ENCODE assay signal across 8 cellular contexts in genomic region chr1:39902121-39902807, GRCh38. TPM values are rescaled to one million over a fixed set of nuclear protein-coding genes. Genes with fewer than 3 reads are reported as not detected.
DNase-seq lines count a peak whose midpoint lies in the region; ATAC-seq and TF ChIP-seq lines count a peak whose summit lies in the region.

No MANE protein-coding gene starts in this region.

- peaks cover 52% of the 10 kb centered on the region for H3K27me3 Mint-ChIP-seq in Calu3 (ENCODE audit: unreplicated experiment)
- peaks cover 66% of the 10 kb centered on the region for H3K27me3 Mint-ChIP-seq in activated naive CD8-positive, alpha-beta T cell treated with anti-CD3 and anti-CD28 coated beads, Interleukin-2, amount 10 ng/mL, durations not matched to agents 7 days and 5 days

- H3K9ac ChIP-seq in IMR-90 (ENCODE audit: low read depth, low read length) (no peak overlapping the region), SK-N-MC (ENCODE audit: insufficient read length) (no peak overlapping the region)

- H3K4me1 ChIP-seq in IMR-90 (ENCODE audit: control insufficient read depth, insufficient read depth, low read length) (peaks cover 4% of the 10 kb centered on the region; the same call in 1 of the 2 replicates), right atrium auricular region (peaks cover 0 to 18% of the 10 kb centered on the region in 2 donors)

- no peak overlapping the region for H3K14ac ChIP-seq in IMR-90 (replicated peaks; ENCODE audit: low read depth, low read length)

- no peak overlapping the region for H4K91ac ChIP-seq in IMR-90 (ENCODE audit: insufficient read depth, low read depth, low read length)

- no peak overlapping the region for H3K27ac ChIP-seq in IMR-90 (ENCODE audit: insufficient read depth, low read length)
- no peak overlapping the region for H3K27ac ChIP-seq in SK-N-MC
- peak overlapping the region in 1 of 2 donors; percentile 18 for H3K27ac ChIP-seq in right atrium auricular region

- no peaks in the 10 kb centered on the region for H3K79me1 ChIP-seq in IMR-90 (ENCODE audit: low read depth in 1 of 2, low read length in 2 of 2)

- TF ChIP-seq CTCF in Calu3 (IDR thresholded peaks at IDR 0.05; ENCODE audit: unreplicated experiment) (peak; percentile 69), IMR-90 (conservative IDR thresholded peaks at IDR 0.05; ENCODE audit: low read depth, low read length) (peak; percentile 53), right atrium auricular region (IDR thresholded peaks at IDR 0.05) (peak; percentile 63 to 84)

- H2BK15ac ChIP-seq in IMR-90 (ENCODE audit: low read depth, low read length), result no peak overlapping the region

- H2BK20ac ChIP-seq in IMR-90 (ENCODE audit: low read depth, low read length), result no peak overlapping the region

- peak overlapping the region; percentile 81 for H2AFZ ChIP-seq in IMR-90 (replicated peaks; ENCODE audit: low read length, poor library complexity)

- no peak overlapping the region for H3K27ac Mint-ChIP-seq in Calu3 (ENCODE audit: unreplicated experiment)
- no peak overlapping the region for H3K27ac Mint-ChIP-seq in activated naive CD8-positive, alpha-beta T cell treated with anti-CD3 and anti-CD28 coated beads, Interleukin-2, amount 10 ng/mL, durations not matched to agents 7 days and 5 days

- peaks cover 2% of the 10 kb centered on the region; the same call in 1 of the 2 replicates for H3K9me1 ChIP-seq in IMR-90 (ENCODE audit: insufficient read depth, low read length)

- POLR2A ChIA-PET in IMR-90 (lab: Charles Lee; ENCODE audit: unreplicated experiment), result no interaction called here
- POLR2A ChIA-PET in activated naive CD8-positive, alpha-beta T cell treated with anti-CD3 and anti-CD28 coated beads, Interleukin-2, amount 10 ng/mL, durations not matched to agents 7 days and 5 days (lab: Charles Lee), result interaction anchor here (1.5 kb wide), 1 partner anchor 85 kb away, joined by 6 read pairs; no protein-coding TSS in a partner anchor

- CTCF ChIA-PET in Calu3 (lab: Charles Lee) (interaction anchor here (0.6 to 2.6 kb wide), 18 partner anchors 8 to 472 kb away, joined by 3 to 26 read pairs (median 4); no protein-coding TSS in a partner anchor), IMR-90 (lab: Yijun Ruan, JAX) (interaction anchor here (0.6 to 2.2 kb wide), 13 partner anchors 9 to 388 kb away, joined by 3 to 10 read pairs (median 3); no protein-coding TSS in a partner anchor)

- H3K4me3 ChIP-seq in IMR-90 (ENCODE audit: insufficient read depth, low read depth, low read length), result peak overlapping the region; percentile 45
- H3K4me3 ChIP-seq in SK-N-MC, result peak overlapping the region; percentile 89
- H3K4me3 ChIP-seq in right atrium auricular region, result peak overlapping the region; percentile 43 to 65

- H2AK9ac ChIP-seq in IMR-90 (replicated peaks; ENCODE audit: low read depth, low read length, poor library complexity), result peak overlapping the region; percentile 84

- 0 out of 2 replicates have a peak, but pooled peaks cover 2% of the 10 kb centered on the region for H4K20me1 ChIP-seq in IMR-90 (ENCODE audit: insufficient read depth, low read length)

- H3K9me3 ChIP-seq in IMR-90 (ENCODE audit: control insufficient read depth, insufficient read depth, low read length) (no peaks in the 10 kb centered on the region), SK-N-MC (ENCODE audit: low read depth, low read length) (no peaks in the 10 kb centered on the region), right atrium auricular region (no peaks in the 10 kb centered on the region)

- DNase-seq in Calu3 (peak; percentile 89), IMR-90 (peak; percentile 26), SK-N-MC (ENCODE audit: low read depth, low spot score) (no peak), right atrium auricular region (ENCODE audit: low spot score) (no peak), retina (peak; percentile 89), MV-4-11 (lab: John Stamatoyannopoulos, UW) (no peak)
- peak; percentile 80 for DNase-seq in activated naive CD8-positive, alpha-beta T cell treated with anti-CD3 and anti-CD28 coated beads, Interleukin-2, amount 10 ng/mL, durations not matched to agents 7 days and 5 days

- 8% methylated on average over 2 of the region's 46 CpGs; no CpG with 5 or more reads in 1 of the 2 experiments for WGBS in IMR-90 (ENCODE audit: extremely low coverage in 2 of 2, insufficient read length in 1 of 2), 2 experiments

- H3K36me3 ChIP-seq in IMR-90 (ENCODE audit: control insufficient read depth, insufficient read depth, low read length), result no peaks in the 10 kb centered on the region
- no peaks in the 10 kb centered on the region for H3K36me3 ChIP-seq in SK-N-MC (ENCODE audit: insufficient read depth, low read length)
- no peaks in the 10 kb centered on the region for H3K36me3 ChIP-seq in right atrium auricular region

- TF ChIP-seq RAD21 in IMR-90 (IDR thresholded peaks at IDR 0.05; ENCODE audit: low read length), result peak; percentile 54

- no peak overlapping the region for H2BK120ac ChIP-seq in IMR-90 (ENCODE audit: low read depth, low read length)

- H3K4ac ChIP-seq in IMR-90 (ENCODE audit: low read depth, low read length), result no peak overlapping the region

- TF ChIP-seq POLR2A in IMR-90 (IDR thresholded peaks at IDR 0.05; ENCODE audit: low read depth, low read length), result no peak

- H3K4me2 ChIP-seq in IMR-90 (ENCODE audit: low read depth, low read length), result peak overlapping the region; percentile 92

- peak overlapping the region; percentile 86 for H3K4me3 Mint-ChIP-seq in Calu3 (ENCODE audit: low read depth, unreplicated experiment)
- H3K4me3 Mint-ChIP-seq in activated naive CD8-positive, alpha-beta T cell treated with anti-CD3 and anti-CD28 coated beads, Interleukin-2, amount 10 ng/mL, durations not matched to agents 7 days and 5 days, result peak overlapping the region; percentile 71

- 0 out of 2 replicates have a peak overlapping the region, but pooled peaks have one; percentile 72 for H3K23ac ChIP-seq in IMR-90 (ENCODE audit: low read depth, low read length)

- ATAC-seq in GM21515 (IDR thresholded peaks at IDR 0.05; ENCODE audit: unreplicated experiment) (peak; percentile 74), IMR-90 (ENCODE audit: low read depth) (peak; percentile 63)
- ATAC-seq in activated naive CD8-positive, alpha-beta T cell treated with anti-CD3 and anti-CD28 coated beads, Interleukin-2, amount 10 ng/mL, durations not matched to agents 7 days and 5 days (ENCODE audit: low read depth), result peak; percentile 76

- H3K9me3 Mint-ChIP-seq in Calu3 (ENCODE audit: low read depth, unreplicated experiment), result no peaks in the 10 kb centered on the region
- H3K9me3 Mint-ChIP-seq in activated naive CD8-positive, alpha-beta T cell treated with anti-CD3 and anti-CD28 coated beads, Interleukin-2, amount 10 ng/mL, durations not matched to agents 7 days and 5 days, result no peaks in the 10 kb centered on the region

- intact Hi-C loops in Calu3 (cut with micrococcal nuclease; ENCODE audit: unreplicated experiment) (loop anchor here (2.0 to 5.0 kb wide), 2 partner anchors 55 to 85 kb away; no protein-coding TSS in a partner anchor), IMR-90 (cut with micrococcal nuclease) (loop anchor here (1.0 to 5.0 kb wide), 2 partner anchors 70 to 86 kb away; no protein-coding TSS in a partner anchor)

- H2AK5ac ChIP-seq in IMR-90 (ENCODE audit: low read depth, low read length), result no peak overlapping the region

- H4K5ac ChIP-seq in IMR-90 (ENCODE audit: low read depth, low read length), result no peak overlapping the region

- no peak overlapping the region for H4K8ac ChIP-seq in IMR-90 (ENCODE audit: low read depth in 2 of 2, low read length in 2 of 2)

- peaks cover 12% of the 10 kb centered on the region for H3K4me1 Mint-ChIP-seq in Calu3 (ENCODE audit: low read depth, unreplicated experiment)
- peaks cover 3% of the 10 kb centered on the region for H3K4me1 Mint-ChIP-seq in activated naive CD8-positive, alpha-beta T cell treated with anti-CD3 and anti-CD28 coated beads, Interleukin-2, amount 10 ng/mL, durations not matched to agents 7 days and 5 days

- dilution Hi-C loops in IMR-90 (cut with HindIII; ENCODE audit: low sequenced_read_pairs, unreplicated experiment), result no loop called here

- H3K56ac ChIP-seq in IMR-90 (ENCODE audit: extremely low read depth, insufficient read depth, low read length), result no peak overlapping the region

- peaks cover 14% of the 10 kb centered on the region for H3K36me3 Mint-ChIP-seq in Calu3 (ENCODE audit: insufficient read depth, unreplicated experiment)
- no peaks in the 10 kb centered on the region for H3K36me3 Mint-ChIP-seq in activated naive CD8-positive, alpha-beta T cell treated with anti-CD3 and anti-CD28 coated beads, Interleukin-2, amount 10 ng/mL, durations not matched to agents 7 days and 5 days

- peaks cover 22% of the 10 kb centered on the region for H3K27me3 ChIP-seq in IMR-90 (ENCODE audit: control insufficient read depth, insufficient read depth, low read length)
- H3K27me3 ChIP-seq in right atrium auricular region, result peaks cover 0 to 11% of the 10 kb centered on the region in 2 donors

- BruUV-seq in Calu3 (replicated peaks; lab: Mats Ljungman, UMichigan), result no TSS peak
- no TSS peak for BruUV-seq in IMR-90 (replicated peaks; lab: Mats Ljungman, UMichigan)

- H3K18ac ChIP-seq in IMR-90 (ENCODE audit: low read depth, low read length), result no peak overlapping the region

- in situ Hi-C loops in IMR-90 (cut with MboI; ENCODE audit: low sequenced_read_pairs), result no loop called here

- H2BK5ac ChIP-seq in IMR-90 (ENCODE audit: low read depth, low read length, poor library complexity, severe bottlenecking), result no peak overlapping the region

RNA-seq across cellular contexts. Expression of gene MYCL, which starts 0.5 kb away (rescaled TPM):
- total RNA-seq in Calu3 (2022) (0.59 and 0.78 TPM in 2 replicates), IMR-90 (2012; rRNA removed) (0.56 and 0.72 TPM in 2 replicates), right atrium auricular region (1 to 10 TPM in 1 of 2 donors, under 1 TPM in 1; 0.70 to 1.3 TPM)
- 0.75 and 0.87 TPM in 2 replicates for polyA plus RNA-seq in IMR-90 (2012; rRNA removed)
- 0.42 and 0.52 TPM in 2 replicates for polyA plus RNA-seq in IMR-90 (2012; cell fraction: cytosol; rRNA removed)
- polyA plus RNA-seq in IMR-90 (2012; cell fraction: nucleus; rRNA removed; ENCODE audit: low replicate concordance), result 0.36 and 0.41 TPM in 2 replicates
- total RNA-seq in activated naive CD8-positive, alpha-beta T cell treated with anti-CD3 and anti-CD28 coated beads, Interleukin-2, amount 10 ng/mL, durations not matched to agents 7 days and 5 days, result under 1 TPM in 1 of 2 experiments, not detected in 1; 0.34 TPM

RNA-seq across cellular contexts. Expression of gene TRIT1, which starts 19.0 kb away (rescaled TPM):
- total RNA-seq in Calu3 (2022), result 17.6 and 21.8 TPM in 2 replicates
- total RNA-seq in IMR-90 (2012; rRNA removed), result 27.8 and 29.2 TPM in 2 replicates
- 10.8 and 13.5 TPM in 2 replicates for polyA plus RNA-seq in IMR-90 (2012; rRNA removed)
- 3.8 and 4.7 TPM in 2 replicates for polyA plus RNA-seq in IMR-90 (2012; cell fraction: cytosol; rRNA removed)
- polyA plus RNA-seq in IMR-90 (2012; cell fraction: nucleus; rRNA removed; ENCODE audit: low replicate concordance), result 9.5 and 28.8 TPM in 2 replicates
- total RNA-seq in activated naive CD8-positive, alpha-beta T cell treated with anti-CD3 and anti-CD28 coated beads, Interleukin-2, amount 10 ng/mL, durations not matched to agents 7 days and 5 days, result 10 to 100 TPM; 18.2 to 23.6 TPM
- total RNA-seq in right atrium auricular region, result 10 to 100 TPM; 12.8 to 21.8 TPM

RNA-seq across cellular contexts. Expression of gene MFSD2A, which starts 52.7 kb away (rescaled TPM):
- total RNA-seq in Calu3 (2022) (3.9 and 4.9 TPM in 2 replicates), IMR-90 (2012; rRNA removed) (5.0 and 5.7 TPM in 2 replicates), right atrium auricular region (1 to 10 TPM; 2.6 to 5.1 TPM)
- 6.7 and 7.3 TPM in 2 replicates for polyA plus RNA-seq in IMR-90 (2012; rRNA removed)
- polyA plus RNA-seq in IMR-90 (2012; cell fraction: cytosol; rRNA removed), result 3.7 and 5.3 TPM in 2 replicates
- polyA plus RNA-seq in IMR-90 (2012; cell fraction: nucleus; rRNA removed; ENCODE audit: low replicate concordance), result 13.7 and 18.4 TPM in 2 replicates
- total RNA-seq in activated naive CD8-positive, alpha-beta T cell treated with anti-CD3 and anti-CD28 coated beads, Interleukin-2, amount 10 ng/mL, durations not matched to agents 7 days and 5 days, result 1 to 10 TPM; 1.9 to 2.7 TPM

Comparison
In these comparisons a context has a peak if more than half of its experiments do, and no peak if none do; other contexts are left out.
1. DNase-seq: peak in Calu3 (single experiment), IMR-90 (single experiment), activated naive CD8-positive, alpha-beta T cell treated with anti-CD3 and anti-CD28 coated beads, Interleukin-2, amount 10 ng/mL, durations not matched to agents 7 days and 5 days (single experiment) and retina (single experiment); none in SK-N-MC (single experiment), right atrium auricular region (single experiment) and MV-4-11 (single experiment).
2. Peak in every context shown above with its lines, with median percentiles within 50 percentile points of each other: CTCF ChIP-seq, ATAC-seq and H3K4me3 ChIP-seq.